Comparison of ENCODE assay signal across 8 cellular contexts in the genomic region with DNA sequence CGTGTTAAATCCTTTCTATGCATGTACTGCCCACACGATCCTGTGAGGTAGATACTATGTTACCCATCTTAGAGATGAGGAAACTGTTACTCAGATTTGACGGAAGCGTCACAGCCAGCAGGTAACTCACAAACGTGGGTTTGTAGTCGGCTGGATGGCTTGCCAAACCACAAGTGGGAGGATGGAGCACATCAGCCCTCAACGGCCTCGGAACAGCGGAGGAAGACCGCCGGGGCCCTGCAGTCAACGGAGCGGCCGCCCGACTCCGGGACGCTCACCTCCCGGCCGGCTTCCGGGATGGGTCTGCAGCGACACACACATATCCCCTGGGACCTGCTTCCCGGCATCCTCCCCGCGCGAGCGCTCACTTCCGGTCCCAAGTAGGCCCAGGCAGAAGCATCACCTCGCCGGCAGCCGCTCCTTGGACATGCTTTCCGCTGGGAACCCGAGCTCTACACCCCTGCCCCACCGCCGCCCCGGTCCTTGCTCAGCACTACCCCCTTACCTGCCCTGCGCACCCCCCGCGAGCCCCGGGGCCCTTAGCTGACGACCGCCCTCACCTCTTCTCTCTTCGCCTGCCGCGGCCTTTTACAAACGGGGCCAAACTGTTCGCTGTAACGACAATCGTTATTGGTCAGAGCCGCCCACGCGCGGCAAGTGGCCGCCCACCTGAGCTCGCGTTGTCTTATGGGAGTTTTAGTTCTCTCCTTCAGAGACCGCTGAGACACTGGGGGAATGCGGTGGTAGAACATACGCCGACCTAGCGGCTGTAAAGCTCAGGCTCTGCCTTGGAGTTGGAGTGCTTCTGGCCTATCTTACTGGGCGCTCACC. TPM values are rescaled to one million over a fixed set of nuclear protein-coding genes. Genes with fewer than 3 reads are reported as not detected.
DNase-seq lines count a peak whose midpoint lies in the region; ATAC-seq and TF ChIP-seq lines count a peak whose summit lies in the region.

Gene C2orf42, minus strand, starts transcription at position 607 of the 831 bp plus-strand sequence. CDS start 9,034 bp downstream, outside the sequence.

- H3K36me3 ChIP-seq in PC-9 (ENCODE audit: low read depth) (no peaks in the 10 kb centered on the region), mucosa of rectum (ENCODE audit: control insufficient read depth in 2 of 2, insufficient read depth in 2 of 2, low read length in 2 of 2) (no peaks in the 10 kb centered on the region)

- DNase-seq in DMS53 (lab: John Stamatoyannopoulos, UW) (peak; percentile 99), PC-9 (peak; percentile 91 to 95), epithelial cell of proximal tubule (ENCODE audit: low read depth) (peak; percentile 88)
- DNase-seq in Jurkat, Clone E6-1 (ENCODE audit: low read depth, low spot score): peak; percentile 98
- peak; percentile 94 for DNase-seq in activated T-cell treated with anti-CD3 and anti-CD28 coated beads, Interleukin-2, amount 50 U/mL, for 1 hour
- DNase-seq in stimulated activated CD8-positive, alpha-beta memory T cell treated with anti-CD3 and anti-CD28 coated beads, Interleukin-4, amount 100 ng/mL, for 48 hours: peak; percentile 98

- H3K4me1 ChIP-seq in PC-9 (replicated peaks; ENCODE audit: insufficient read depth) (peaks cover 16% of the 10 kb centered on the region), mucosa of rectum (ENCODE audit: control insufficient read depth in 2 of 2, insufficient read depth in 2 of 2, low read length in 2 of 2) (peaks cover 6 to 9% of the 10 kb centered on the region in 2 donors)

- CTCF ChIA-PET in PC-9 (lab: Charles Lee): interaction anchor here (0.7 to 1.0 kb wide), 2 partner anchors 15 to 277 kb away, joined by 3 to 6 read pairs; no protein-coding TSS in a partner anchor

- H2AFZ ChIP-seq in PC-9: peak within 1 kb of the TSS; percentile 98

- intact Hi-C loops in PC-9 (cut with micrococcal nuclease; ENCODE audit: unreplicated experiment): loop anchor here (1.0 to 5.0 kb wide), 2 partner anchors 103 to 276 kb away; partner anchors contain the start of gene PCBP1

- H3K9ac ChIP-seq in mucosa of rectum (ENCODE audit: low read depth in 1 of 2, low read length in 2 of 2): peak within 1 kb of the TSS; percentile 79 to 86

- peak within 1 kb of the TSS; percentile 74 for H3K4me3 ChIP-seq in Jurkat, Clone E6-1 (ENCODE audit: low read length)
- H3K4me3 ChIP-seq in PC-9 (peak within 1 kb of the TSS; percentile 85), epithelial cell of proximal tubule (ENCODE audit: low read depth, low read length) (peak within 1 kb of the TSS; percentile 61), mucosa of rectum (ENCODE audit: low read length in 2 of 2) (peak within 1 kb of the TSS; percentile 85 to 91)

- TF ChIP-seq CTCF in PC-9 (conservative IDR thresholded peaks at IDR 0.05) (no peak), epithelial cell of proximal tubule (conservative IDR thresholded peaks at IDR 0.05; ENCODE audit: low read depth, low read length) (peak; percentile 17)

- H3F3A ChIP-seq in PC-9 (ENCODE audit: insufficient read depth, low read depth): peaks cover 20% of the 10 kb centered on the region; the same call in 1 of the 2 replicates

- no peaks in the 10 kb centered on the region for H4K20me1 ChIP-seq in PC-9 (ENCODE audit: insufficient read depth)

- H3K27ac ChIP-seq in PC-9 (peak within 1 kb of the TSS; percentile 78), mucosa of rectum (ENCODE audit: low read depth in 2 of 2, low read length in 2 of 2) (peak within 1 kb of the TSS; percentile 95)

- H3K4me2 ChIP-seq in PC-9: peak within 1 kb of the TSS; percentile 94

- peak; percentile 79 for ATAC-seq in GM21619 (IDR thresholded peaks at IDR 0.05; ENCODE audit: unreplicated experiment)

- H3K79me2 ChIP-seq in PC-9 (ENCODE audit: low read depth): peaks cover 10% of the 10 kb centered on the region; the same call in 1 of the 2 replicates

- POLR2A ChIA-PET in PC-9 (lab: Charles Lee; ENCODE audit: unreplicated experiment): interaction anchor here (0.5 to 1.0 kb wide), 15 partner anchors 9 to 290 kb away, joined by 3 to 8 read pairs (median 6); partner anchors contain the start of gene MXD1

- H3K27me3 ChIP-seq in PC-9 (ENCODE audit: insufficient read depth, low read depth): no peaks in the 10 kb centered on the region
- no peaks in the 10 kb centered on the region for H3K27me3 ChIP-seq in mucosa of rectum (ENCODE audit: control insufficient read depth in 2 of 2, insufficient read depth in 2 of 2, low read length in 2 of 2)

- no peaks in the 10 kb centered on the region for H3K9me2 ChIP-seq in PC-9 (ENCODE audit: insufficient read depth)

- H3K9me3 ChIP-seq in PC-9 (ENCODE audit: insufficient read depth, low read depth) (no peaks in the 10 kb centered on the region), mucosa of rectum (ENCODE audit: control insufficient read depth in 2 of 2, low read length in 2 of 2) (no peaks in the 10 kb centered on the region)

- no TSS peak for BruUV-seq in PC-9 (replicated peaks; lab: Mats Ljungman, UMichigan)

RNA-seq across cellular contexts. Expression of gene C2orf42, which starts in this region (rescaled TPM):
- polyA plus RNA-seq in Jurkat, Clone E6-1 (2012; ENCODE audit: insufficient read depth, insufficient read length): 13.3 TPM
- total RNA-seq in PC-9 (2021) (12.7 and 14.3 TPM in 2 replicates), epithelial cell of proximal tubule (8.1 TPM in 2 replicates)

Comparison
In these comparisons a context has a peak if more than half of its experiments do, and no peak if none do; other contexts are left out.
1. Peak in every context shown above with its lines: DNase-seq, ATAC-seq, H3K4me3 ChIP-seq and H3K27ac ChIP-seq.